1 cellular context compared by ENCODE assay signal in the genomic region with DNA sequence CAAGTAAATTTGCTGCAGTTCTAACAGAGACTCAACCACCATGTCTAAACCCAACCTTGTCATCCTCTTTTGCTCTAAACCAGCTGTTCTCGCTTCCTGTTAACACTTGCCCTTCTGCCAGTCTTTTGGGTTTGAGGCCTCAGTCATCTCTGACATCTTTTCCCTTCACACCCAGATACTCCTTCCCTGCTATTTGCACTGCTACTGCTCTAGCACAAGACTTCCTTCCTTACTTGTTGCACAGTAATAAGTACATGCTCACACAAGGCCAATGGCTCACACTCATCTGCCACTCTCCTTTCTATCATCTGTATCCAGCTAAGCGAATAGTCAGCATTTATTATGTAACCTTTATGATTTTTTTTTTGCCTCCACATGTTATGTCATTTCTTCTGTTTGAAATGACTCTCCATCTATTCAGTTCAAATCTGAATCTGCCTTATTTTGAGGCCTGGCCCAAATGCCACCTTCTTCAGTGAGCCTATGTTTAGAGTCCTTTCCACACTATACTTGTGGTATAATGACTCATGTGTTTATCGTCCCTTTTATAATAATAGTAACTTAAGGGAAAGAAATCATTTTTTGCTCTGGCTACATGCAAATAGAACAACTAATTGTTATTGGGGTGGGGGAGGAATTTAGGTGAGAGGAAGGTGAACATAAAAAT.
A peak's percentile ranks its signal among the peaks of the same experiment; 100 is the strongest.
TF ChIP-seq lines count a peak whose summit lies in the region.

No MANE protein-coding gene starts in this region.

TF ChIP-seq in GM12878, 131 proteins besides CTCF, POLR2A, EP300 and RAD21 (continued from another document):
- TF ChIP-seq, protein P1, sequence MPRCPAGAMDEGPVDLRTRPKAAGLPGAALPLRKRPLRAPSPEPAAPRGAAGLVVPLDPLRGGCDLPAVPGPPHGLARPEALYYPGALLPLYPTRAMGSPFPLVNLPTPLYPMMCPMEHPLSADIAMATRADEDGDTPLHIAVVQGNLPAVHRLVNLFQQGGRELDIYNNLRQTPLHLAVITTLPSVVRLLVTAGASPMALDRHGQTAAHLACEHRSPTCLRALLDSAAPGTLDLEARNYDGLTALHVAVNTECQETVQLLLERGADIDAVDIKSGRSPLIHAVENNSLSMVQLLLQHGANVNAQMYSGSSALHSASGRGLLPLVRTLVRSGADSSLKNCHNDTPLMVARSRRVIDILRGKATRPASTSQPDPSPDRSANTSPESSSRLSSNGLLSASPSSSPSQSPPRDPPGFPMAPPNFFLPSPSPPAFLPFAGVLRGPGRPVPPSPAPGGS (IDR thresholded peaks at IDR 0.05; ENCODE audit: borderline replicate concordance, insufficient read depth, low read depth, low read length, poor library complexity, severe bottlenecking), result no peak
- TF ChIP-seq SREBF2 (IDR thresholded peaks at IDR 0.05; ENCODE audit: low read length), result no peak
- TF ChIP-seq, protein P2, sequence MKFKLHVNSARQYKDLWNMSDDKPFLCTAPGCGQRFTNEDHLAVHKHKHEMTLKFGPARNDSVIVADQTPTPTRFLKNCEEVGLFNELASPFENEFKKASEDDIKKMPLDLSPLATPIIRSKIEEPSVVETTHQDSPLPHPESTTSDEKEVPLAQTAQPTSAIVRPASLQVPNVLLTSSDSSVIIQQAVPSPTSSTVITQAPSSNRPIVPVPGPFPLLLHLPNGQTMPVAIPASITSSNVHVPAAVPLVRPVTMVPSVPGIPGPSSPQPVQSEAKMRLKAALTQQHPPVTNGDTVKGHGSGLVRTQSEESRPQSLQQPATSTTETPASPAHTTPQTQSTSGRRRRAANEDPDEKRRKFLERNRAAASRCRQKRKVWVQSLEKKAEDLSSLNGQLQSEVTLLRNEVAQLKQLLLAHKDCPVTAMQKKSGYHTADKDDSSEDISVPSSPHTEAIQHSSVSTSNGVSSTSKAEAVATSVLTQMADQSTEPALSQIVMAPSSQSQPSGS (IDR thresholded peaks at IDR 0.05; ENCODE audit: low read length), result 0 out of 2 replicates have a peak, but pooled peaks have one; percentile 10
- no peak for TF ChIP-seq STAT3 (IDR thresholded peaks at IDR 0.05; ENCODE audit: low read depth, low read length)
- TF ChIP-seq SPI1 (IDR thresholded peaks at IDR 0.05; ENCODE audit: borderline replicate concordance, insufficient read depth, low read depth, low read length), result peak; percentile 61; the same call in 1 of the 2 replicates
- TF ChIP-seq NFIC (IDR thresholded peaks at IDR 0.05; ENCODE audit: low read depth, low read length), result peak; percentile 31; the same call in 1 of the 2 replicates
- TF ChIP-seq, protein P3, sequence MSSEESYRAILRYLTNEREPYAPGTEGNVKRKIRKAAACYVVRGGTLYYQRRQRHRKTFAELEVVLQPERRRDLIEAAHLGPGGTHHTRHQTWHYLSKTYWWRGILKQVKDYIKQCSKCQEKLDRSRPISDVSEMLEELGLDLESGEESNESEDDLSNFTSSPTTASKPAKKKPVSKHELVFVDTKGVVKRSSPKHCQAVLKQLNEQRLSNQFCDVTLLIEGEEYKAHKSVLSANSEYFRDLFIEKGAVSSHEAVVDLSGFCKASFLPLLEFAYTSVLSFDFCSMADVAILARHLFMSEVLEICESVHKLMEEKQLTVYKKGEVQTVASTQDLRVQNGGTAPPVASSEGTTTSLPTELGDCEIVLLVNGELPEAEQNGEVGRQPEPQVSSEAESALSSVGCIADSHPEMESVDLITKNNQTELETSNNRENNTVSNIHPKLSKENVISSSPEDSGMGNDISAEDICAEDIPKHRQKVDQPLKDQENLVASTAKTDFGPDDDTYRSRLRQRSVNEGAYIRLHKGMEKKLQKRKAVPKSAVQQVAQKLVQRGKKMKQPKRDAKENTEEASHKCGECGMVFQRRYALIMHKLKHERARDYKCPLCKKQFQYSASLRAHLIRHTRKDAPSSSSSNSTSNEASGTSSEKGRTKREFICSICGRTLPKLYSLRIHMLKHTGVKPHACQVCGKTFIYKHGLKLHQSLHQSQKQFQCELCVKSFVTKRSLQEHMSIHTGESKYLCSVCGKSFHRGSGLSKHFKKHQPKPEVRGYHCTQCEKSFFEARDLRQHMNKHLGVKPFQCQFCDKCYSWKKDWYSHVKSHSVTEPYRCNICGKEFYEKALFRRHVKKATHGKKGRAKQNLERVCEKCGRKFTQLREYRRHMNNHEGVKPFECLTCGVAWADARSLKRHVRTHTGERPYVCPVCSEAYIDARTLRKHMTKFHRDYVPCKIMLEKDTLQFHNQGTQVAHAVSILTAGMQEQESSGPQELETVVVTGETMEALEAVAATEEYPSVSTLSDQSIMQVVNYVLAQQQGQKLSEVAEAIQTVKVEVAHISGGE (CRISPR knock-in tag; IDR thresholded peaks at IDR 0.05), result no peak
- TF ChIP-seq, protein P4, sequence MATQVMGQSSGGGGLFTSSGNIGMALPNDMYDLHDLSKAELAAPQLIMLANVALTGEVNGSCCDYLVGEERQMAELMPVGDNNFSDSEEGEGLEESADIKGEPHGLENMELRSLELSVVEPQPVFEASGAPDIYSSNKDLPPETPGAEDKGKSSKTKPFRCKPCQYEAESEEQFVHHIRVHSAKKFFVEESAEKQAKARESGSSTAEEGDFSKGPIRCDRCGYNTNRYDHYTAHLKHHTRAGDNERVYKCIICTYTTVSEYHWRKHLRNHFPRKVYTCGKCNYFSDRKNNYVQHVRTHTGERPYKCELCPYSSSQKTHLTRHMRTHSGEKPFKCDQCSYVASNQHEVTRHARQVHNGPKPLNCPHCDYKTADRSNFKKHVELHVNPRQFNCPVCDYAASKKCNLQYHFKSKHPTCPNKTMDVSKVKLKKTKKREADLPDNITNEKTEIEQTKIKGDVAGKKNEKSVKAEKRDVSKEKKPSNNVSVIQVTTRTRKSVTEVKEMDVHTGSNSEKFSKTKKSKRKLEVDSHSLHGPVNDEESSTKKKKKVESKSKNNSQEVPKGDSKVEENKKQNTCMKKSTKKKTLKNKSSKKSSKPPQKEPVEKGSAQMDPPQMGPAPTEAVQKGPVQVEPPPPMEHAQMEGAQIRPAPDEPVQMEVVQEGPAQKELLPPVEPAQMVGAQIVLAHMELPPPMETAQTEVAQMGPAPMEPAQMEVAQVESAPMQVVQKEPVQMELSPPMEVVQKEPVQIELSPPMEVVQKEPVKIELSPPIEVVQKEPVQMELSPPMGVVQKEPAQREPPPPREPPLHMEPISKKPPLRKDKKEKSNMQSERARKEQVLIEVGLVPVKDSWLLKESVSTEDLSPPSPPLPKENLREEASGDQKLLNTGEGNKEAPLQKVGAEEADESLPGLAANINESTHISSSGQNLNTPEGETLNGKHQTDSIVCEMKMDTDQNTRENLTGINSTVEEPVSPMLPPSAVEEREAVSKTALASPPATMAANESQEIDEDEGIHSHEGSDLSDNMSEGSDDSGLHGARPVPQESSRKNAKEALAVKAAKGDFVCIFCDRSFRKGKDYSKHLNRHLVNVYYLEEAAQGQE (IDR thresholded peaks at IDR 0.05; ENCODE audit: low read depth, low read length), result no peak
- no peak for TF ChIP-seq SMC3 (IDR thresholded peaks at IDR 0.05; ENCODE audit: borderline replicate concordance, low read length)
- no peak for TF ChIP-seq KDM1A (IDR thresholded peaks at IDR 0.05; ENCODE audit: borderline replicate concordance)
- peak; percentile 54 to 60; a peak in 3 of 4 replicates for TF ChIP-seq IKZF2 (IDR thresholded peaks at IDR 0.05)
- TF ChIP-seq JUNB (IDR thresholded peaks at IDR 0.05), result peak; percentile 6; the same call in 1 of the 2 replicates
- TF ChIP-seq, protein P5, sequence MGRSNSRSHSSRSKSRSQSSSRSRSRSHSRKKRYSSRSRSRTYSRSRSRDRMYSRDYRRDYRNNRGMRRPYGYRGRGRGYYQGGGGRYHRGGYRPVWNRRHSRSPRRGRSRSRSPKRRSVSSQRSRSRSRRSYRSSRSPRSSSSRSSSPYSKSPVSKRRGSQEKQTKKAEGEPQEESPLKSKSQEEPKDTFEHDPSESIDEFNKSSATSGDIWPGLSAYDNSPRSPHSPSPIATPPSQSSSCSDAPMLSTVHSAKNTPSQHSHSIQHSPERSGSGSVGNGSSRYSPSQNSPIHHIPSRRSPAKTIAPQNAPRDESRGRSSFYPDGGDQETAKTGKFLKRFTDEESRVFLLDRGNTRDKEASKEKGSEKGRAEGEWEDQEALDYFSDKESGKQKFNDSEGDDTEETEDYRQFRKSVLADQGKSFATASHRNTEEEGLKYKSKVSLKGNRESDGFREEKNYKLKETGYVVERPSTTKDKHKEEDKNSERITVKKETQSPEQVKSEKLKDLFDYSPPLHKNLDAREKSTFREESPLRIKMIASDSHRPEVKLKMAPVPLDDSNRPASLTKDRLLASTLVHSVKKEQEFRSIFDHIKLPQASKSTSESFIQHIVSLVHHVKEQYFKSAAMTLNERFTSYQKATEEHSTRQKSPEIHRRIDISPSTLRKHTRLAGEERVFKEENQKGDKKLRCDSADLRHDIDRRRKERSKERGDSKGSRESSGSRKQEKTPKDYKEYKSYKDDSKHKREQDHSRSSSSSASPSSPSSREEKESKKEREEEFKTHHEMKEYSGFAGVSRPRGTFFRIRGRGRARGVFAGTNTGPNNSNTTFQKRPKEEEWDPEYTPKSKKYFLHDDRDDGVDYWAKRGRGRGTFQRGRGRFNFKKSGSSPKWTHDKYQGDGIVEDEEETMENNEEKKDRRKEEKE (IDR thresholded peaks at IDR 0.05), result no peak
- 0 out of 2 replicates have a peak, but pooled peaks have one; percentile 35 for TF ChIP-seq RUNX3 (IDR thresholded peaks at IDR 0.05; ENCODE audit: low read length)
- peak; percentile 54; the same call in 1 of the 2 replicates for TF ChIP-seq IRF4 (IDR thresholded peaks at IDR 0.05; ENCODE audit: low read depth, low read length)
